In the genomic region with DNA sequence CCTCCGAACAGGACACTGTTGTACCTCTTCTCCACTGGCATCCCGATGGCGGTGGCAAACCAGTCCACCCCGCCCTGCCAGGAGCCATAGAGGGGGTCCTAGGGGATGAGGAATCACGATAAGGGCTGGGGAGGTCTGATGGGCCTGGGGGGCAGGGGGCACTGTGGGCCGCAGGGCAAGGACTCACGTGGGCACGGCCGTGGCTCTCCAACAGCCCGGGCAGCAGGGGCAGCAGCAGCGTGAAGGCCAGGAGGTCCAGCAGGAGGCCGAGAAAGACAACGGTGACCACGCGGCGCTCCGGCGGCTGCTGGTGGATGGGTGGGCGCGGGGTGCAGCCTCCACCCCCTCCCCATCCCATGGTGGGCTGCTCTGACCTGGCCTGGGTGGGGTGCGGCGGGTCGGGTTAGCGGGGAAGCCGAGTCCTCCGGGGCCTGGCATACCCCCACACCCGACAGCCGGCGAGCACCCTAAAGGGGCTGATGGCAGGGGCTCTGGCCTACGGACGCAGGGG, we compare ENCODE assay signal across 7 cellular contexts. TPM values are rescaled to one million over a fixed set of nuclear protein-coding genes. Genes with fewer than 3 reads are reported as not detected.
A peak's percentile ranks its signal among the peaks of the same experiment; 100 is the strongest.
DNase-seq lines count a peak whose midpoint lies in the region; ATAC-seq, FAIRE-seq and TF ChIP-seq lines count a peak whose summit lies in the region.

No MANE protein-coding gene starts in this region.

- no peaks in the 10 kb centered on the region for H4K20me1 ChIP-seq in GM12878 (ENCODE audit: control insufficient read depth, insufficient read depth)

- SMC1A ChIA-PET in GM12878 (lab: Charles Lee; ENCODE audit: uncharacterized antibody, unreplicated experiment) = no interaction called here

- TF ChIP-seq POLR2A in GM12878 (IDR thresholded peaks at IDR 0.05; ENCODE audit: low read depth, low read length) (no peak), testis (IDR thresholded peaks at IDR 0.05) (no peak)

- DNase-seq in GM12878 (ENCODE audit: low read depth, low spot score) (no peak), left lung (peak in 1 of 2 donors; percentile 47), testis (no peak), NCI-H82 treated with DMSO at 0.1 percent for 48 hours (lab: John Stamatoyannopoulos, UW; ENCODE audit: unreplicated experiment) (no peak), anterior cingulate cortex (lab: John Stamatoyannopoulos, UW) (no peak)

- TF ChIP-seq EP300 in GM12878 (IDR thresholded peaks at IDR 0.05; ENCODE audit: borderline replicate concordance in 1 of 2, control insufficient read depth in 1 of 2, low read depth in 2 of 2, low read length in 2 of 2) = no peak

- H3K4me2 ChIP-seq in GM12878 (ENCODE audit: control insufficient read depth, insufficient read depth) = peak overlapping the region; percentile 66

- ATAC-seq in GM12878 (no peak), left lung (no peak), GM21786 (IDR thresholded peaks at IDR 0.05; ENCODE audit: unreplicated experiment) (no peak)

- peaks cover 47% of the 10 kb centered on the region for H3K79me2 ChIP-seq in GM12878 (ENCODE audit: control insufficient read depth, insufficient read depth, low read length)

- CTCF ChIA-PET in GM12878 (lab: Yijun Ruan, JAX) = no interaction called here

- H3K27ac ChIP-seq in KOPT-K1 (ENCODE audit: low read depth, low read length, poor library complexity, severe bottlenecking) (peak overlapping the region; percentile 46), GM12878 (ENCODE audit: control insufficient read depth, insufficient read depth) (peak overlapping the region; percentile 65), left lung (peak overlapping the region; percentile 88 to 90), testis (peak overlapping the region; percentile 63 to 72)

- no peak for FAIRE-seq in GM12878 (lab: Jason Lieb, UNC)

- no peak for TF ChIP-seq RAD21 in GM12878 (IDR thresholded peaks at IDR 0.05; ENCODE audit: insufficient read depth, low read depth, low read length)

- RAD21 ChIA-PET in GM12878 (lab: Charles Lee; ENCODE audit: unreplicated experiment) = no interaction called here

- H3K27me3 ChIP-seq in GM12878 (replicated peaks in 1 of 2; ENCODE audit: control insufficient read depth in 2 of 2, insufficient read depth in 2 of 2, low read length in 1 of 2) (no peaks in the 10 kb centered on the region), left lung (no peaks in the 10 kb centered on the region), testis (no peaks in the 10 kb centered on the region)

- H3K36me3 ChIP-seq in KOPT-K1 (ENCODE audit: insufficient read depth, low read length) = peaks cover 56% of the 10 kb centered on the region
- H3K36me3 ChIP-seq in GM12878 (ENCODE audit: control insufficient read depth in 2 of 2, insufficient read depth in 2 of 2, low read length in 1 of 2) = peaks cover 10 to 15% of the 10 kb centered on the region in 2 experiments; a peak in 3 of 4 replicates
- H3K36me3 ChIP-seq in left lung = peaks cover 0 to 53% of the 10 kb centered on the region in 2 donors
- no peaks in the 10 kb centered on the region for H3K36me3 ChIP-seq in testis (ENCODE audit: low read depth, missing control alignments)

- WGBS in GM12878 (ENCODE audit: insufficient coverage, insufficient replicate concordance, low lambda C conversion rate, missing lambda C conversion rate) = 5% methylated on average over 31 of the region's 31 CpGs
- WGBS in testis, 2 donors = 24 to 34% methylated on average over 16 to 22 of the region's 31 CpGs

- intact Hi-C loops in GM12878 (cut with micrococcal nuclease; ENCODE audit: unreplicated experiment) = loop anchor here (5.0 kb wide), 2 partner anchors 81 to 171 kb away; no protein-coding TSS in a partner anchor
- intact Hi-C loops in left lung (cut with DNase I) = loop anchor here in 1 of 2 donors (10.0 kb wide), 1 partner anchor 169 kb away; no protein-coding TSS in a partner anchor
- intact Hi-C loops in testis (cut with DNase I; ENCODE audit: low total_unique reads) = loop anchor here (10.0 kb wide), 1 partner anchor 169 kb away; no protein-coding TSS in a partner anchor

- POLR2A ChIA-PET in GM12878 (lab: Charles Lee) = no interaction called here

- TF ChIP-seq CTCF in GM12878 (IDR thresholded peaks at IDR 0.05 in 2 of 3, conservative IDR thresholded peaks at IDR 0.05 in 1 of 3; ENCODE audit: control insufficient read depth in 2 of 3, extremely low read depth in 1 of 3, insufficient read depth in 1 of 3, low read depth in 3 of 3, low read length in 3 of 3) (no peak), left lung (IDR thresholded peaks at IDR 0.05) (no peak), testis (IDR thresholded peaks at IDR 0.05) (no peak)

- no peak overlapping the region for H2AFZ ChIP-seq in GM12878 (ENCODE audit: control insufficient read depth, low read depth, low read length)

- H3K9ac ChIP-seq in GM12878 (ENCODE audit: control insufficient read depth, insufficient read depth, low read length) = peak overlapping the region; percentile 62

- H3K9me3 ChIP-seq in KOPT-K1 (ENCODE audit: insufficient read depth, low read length, poor library complexity, severe bottlenecking) (no peaks in the 10 kb centered on the region), GM12878 (replicated peaks; ENCODE audit: control insufficient read depth, insufficient read depth, low read length) (no peaks in the 10 kb centered on the region), left lung (no peaks in the 10 kb centered on the region), testis (no peaks in the 10 kb centered on the region)

- H3K4me1 ChIP-seq in GM12878 (ENCODE audit: control insufficient read depth, insufficient read depth, low read length) (peaks cover 42% of the 10 kb centered on the region), left lung (peaks cover 33 to 79% of the 10 kb centered on the region in 2 donors), testis (peaks cover 13% of the 10 kb centered on the region)

- H3K4me3 ChIP-seq in GM12878 = peak overlapping the region; percentile 75
- peak overlapping the region; percentile 70 to 97 for H3K4me3 ChIP-seq in left lung
- H3K4me3 ChIP-seq in testis = peak overlapping the region; percentile 90 to 97

- BruUV-seq in GM12878 (replicated peaks; lab: Mats Ljungman, UMichigan) = TSS peak; percentile 21

- in situ Hi-C loops in GM12878 (cut with MboI) = loop anchor here (25.0 kb wide), 1 partner anchor 171 kb away; a partner anchor contains a TSS

TF ChIP-seq in GM12878, 131 proteins besides CTCF, POLR2A, EP300 and RAD21 (continues in another document):
- no peak for TF ChIP-seq RFX5 (IDR thresholded peaks at IDR 0.05; ENCODE audit: low read depth, low read length)

RNA-seq across cellular contexts. Expression of a gene that starts 29.6 kb away (rescaled TPM):
- 30.0 and 34.7 TPM in 2 replicates for total RNA-seq in GM12878 (2013; cell fraction: nucleolus; rRNA removed)
- total RNA-seq in GM12878 (2014; rRNA removed) = 40.3 and 42.1 TPM in 2 replicates
- total RNA-seq in GM12878 (2014; rRNA removed; fragmentation: Illumina TruSeq; extraction: Trizol) = 52.5 and 57.3 TPM in 2 replicates
- total RNA-seq in GM12878 (2021) = 74.3 and 80.6 TPM in 2 replicates
- 26.2 TPM for polyA plus RNA-seq in GM12878 (2011; ENCODE audit: low read depth)
- 17.2 and 18.8 TPM in 2 replicates for polyA plus RNA-seq in GM12878 (2011; rRNA removed)
- polyA plus RNA-seq in GM12878 (2011; cell fraction: cytosol; rRNA removed) = 13.0 and 14.4 TPM in 2 replicates
- polyA plus RNA-seq in GM12878 (2011; cell fraction: nucleus; rRNA removed) = 20.7 and 30.4 TPM in 2 replicates
- polyA plus RNA-seq in GM12878 (2012) = 33.0 and 35.7 TPM in 2 replicates
- 64.9 and 65.2 TPM in 2 replicates for polyA plus RNA-seq in GM12878 (2014; fragmentation: Illumina TruSeq; extraction: Trizol)
- 10 to 100 TPM; 13.8 to 24.7 TPM for polyA plus RNA-seq in GM12878 (2014; fragmentation: Nextera tagmentation; extraction: Ambion mirVana)
- 31.6 and 36.4 TPM in 2 replicates for polyA plus RNA-seq in GM12878 (2014; rRNA removed)
- polyA plus RNA-seq in GM12878 (2016; fragmentation: Nextera tagmentation; extraction: Ambion mirVana) = 10 to 100 TPM; 74.5 to 76.6 TPM
- polyA minus RNA-seq in GM12878 (2011; rRNA and poly(A)+ RNA removed) = 14.1 and 15.1 TPM in 2 replicates
- 15.6 and 17.3 TPM in 2 replicates for polyA minus RNA-seq in GM12878 (2011; cell fraction: cytosol; rRNA and poly(A)+ RNA removed)
- 6.8 and 11.3 TPM in 2 replicates for polyA minus RNA-seq in GM12878 (2011; cell fraction: nucleus; rRNA and poly(A)+ RNA removed)
- total RNA-seq in left lung = 10 to 100 TPM; 20.4 to 27.3 TPM
- total RNA-seq in testis = 10 to 100 TPM; 17.4 to 25.4 TPM
- polyA plus RNA-seq in testis (ENCODE audit: insufficient read depth, low read depth, low replicate concordance) = 15.0 TPM

RNA-seq across cellular contexts. Expression of a gene that starts 29.8 kb away (rescaled TPM):
- total RNA-seq in GM12878 (2013; cell fraction: nucleolus; rRNA removed) = 1.9 and 2.9 TPM in 2 replicates
- total RNA-seq in GM12878 (2014; rRNA removed) (2.3 and 2.5 TPM in 2 replicates), GM12878 (2014; rRNA removed; fragmentation: Illumina TruSeq; extraction: Trizol) (2.4 and 2.9 TPM in 2 replicates), GM12878 (2021) (3.0 and 3.6 TPM in 2 replicates), left lung (1 to 10 TPM; 5.3 to 6.8 TPM), testis (10 to 100 TPM; 33.8 to 73.0 TPM)
- 0.94 TPM for polyA plus RNA-seq in GM12878 (2011; ENCODE audit: low read depth)
- polyA plus RNA-seq in GM12878 (2011; rRNA removed) (1.3 and 1.5 TPM in 2 replicates), GM12878 (2014; fragmentation: Illumina TruSeq; extraction: Trizol) (2.3 TPM in 2 replicates), GM12878 (2014; fragmentation: Nextera tagmentation; extraction: Ambion mirVana) (1 to 10 TPM; 1.1 to 1.6 TPM), GM12878 (2014; rRNA removed) (2.9 and 3.0 TPM in 2 replicates), GM12878 (2016; fragmentation: Nextera tagmentation; extraction: Ambion mirVana) (1 to 10 TPM; 3.4 to 4.0 TPM), testis (ENCODE audit: insufficient read depth, low read depth, low replicate concordance) (106 TPM)
- 0.70 and 1.1 TPM in 2 replicates for polyA plus RNA-seq in GM12878 (2011; cell fraction: cytosol; rRNA removed)
- 0.72 and 1.1 TPM in 2 replicates for polyA plus RNA-seq in GM12878 (2011; cell fraction: nucleus; rRNA removed)
- 2.6 and 2.7 TPM in 2 replicates for polyA plus RNA-seq in GM12878 (2012)
- polyA minus RNA-seq in GM12878 (2011; rRNA and poly(A)+ RNA removed) = 0.72 and 1.2 TPM in 2 replicates
- polyA minus RNA-seq in GM12878 (2011; cell fraction: cytosol; rRNA and poly(A)+ RNA removed) = 0.83 and 1.1 TPM in 2 replicates
- polyA minus RNA-seq in GM12878 (2011; cell fraction: nucleus; rRNA and poly(A)+ RNA removed) = 0.36 and 1.1 TPM in 2 replicates

Comparison
In these comparisons a context has a peak if more than half of its experiments do, and no peak if none do; other contexts are left out.
1. RNA of a gene that starts 29.8 kb away (total RNA-seq): 33.8 to 73.0 TPM in testis; 5.3 to 6.8 TPM in left lung and 1.9 to 3.6 TPM in GM12878; every median in the first group is over 4 times any median in the second.
2. Peak in every context shown above with its lines, with median percentiles within 50 percentile points of each other: H3K27ac ChIP-seq and H3K4me3 ChIP-seq.